1 cellular context compared by ENCODE assay signal in the genomic region with DNA sequence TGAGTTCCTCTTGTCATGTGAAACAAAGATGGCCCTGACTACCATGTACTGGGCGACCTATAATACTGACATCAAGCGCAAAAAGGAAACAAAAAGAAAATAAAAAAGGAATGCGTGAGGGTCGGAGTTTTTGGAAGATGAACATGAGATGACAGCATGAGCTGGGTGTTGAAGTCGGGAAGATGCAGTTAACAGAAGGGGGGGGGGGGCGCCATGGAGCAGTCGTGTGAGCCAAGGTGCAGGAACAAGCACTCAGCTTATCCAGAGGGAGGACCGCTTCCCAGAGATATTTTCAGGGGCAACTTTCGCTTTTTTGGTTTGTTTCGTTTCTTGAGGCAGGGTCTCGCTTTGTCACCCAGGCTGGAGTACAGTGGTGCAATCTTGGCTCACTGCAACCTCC.
TF ChIP-seq lines count a peak whose summit lies in the region.

No MANE protein-coding gene starts in this region.

TF ChIP-seq in H1, 55 proteins besides CTCF, POLR2A, EP300 and RAD21 (continued from another document):
- no peak for TF ChIP-seq SP2 (IDR thresholded peaks at IDR 0.05; ENCODE audit: low read length)
- no peak for TF ChIP-seq JUND (IDR thresholded peaks at IDR 0.05; ENCODE audit: low read length)
- TF ChIP-seq TAF1 (IDR thresholded peaks at IDR 0.05; ENCODE audit: low read depth, low read length): no peak
- TF ChIP-seq TAF7 (optimal IDR thresholded peaks at IDR 0.05; ENCODE audit: borderline replicate concordance, low read depth, low read length): no peak
